In genomic region chr7:65981965-65982792, GRCh38 we compare ENCODE assay signal across 1 cellular context.
TF ChIP-seq lines count a peak whose summit lies in the region.

Gene GUSB (minus strand): TSS chr7:65982213. CDS start chr7:65982183, 30 bp downstream.

TF ChIP-seq in K562, 482 proteins besides CTCF, POLR2A, EP300 and RAD21 (continued from another document and continues in another):
- TF ChIP-seq, protein P1, sequence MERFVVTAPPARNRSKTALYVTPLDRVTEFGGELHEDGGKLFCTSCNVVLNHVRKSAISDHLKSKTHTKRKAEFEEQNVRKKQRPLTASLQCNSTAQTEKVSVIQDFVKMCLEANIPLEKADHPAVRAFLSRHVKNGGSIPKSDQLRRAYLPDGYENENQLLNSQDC (CRISPR knock-in tag; IDR thresholded peaks at IDR 0.05) = peak; percentile 41; the same call in 1 of the 2 replicates
- TF ChIP-seq SIN3B (IDR thresholded peaks at IDR 0.05; ENCODE audit: low read depth) = peak; percentile 85
- TF ChIP-seq, protein P2, sequence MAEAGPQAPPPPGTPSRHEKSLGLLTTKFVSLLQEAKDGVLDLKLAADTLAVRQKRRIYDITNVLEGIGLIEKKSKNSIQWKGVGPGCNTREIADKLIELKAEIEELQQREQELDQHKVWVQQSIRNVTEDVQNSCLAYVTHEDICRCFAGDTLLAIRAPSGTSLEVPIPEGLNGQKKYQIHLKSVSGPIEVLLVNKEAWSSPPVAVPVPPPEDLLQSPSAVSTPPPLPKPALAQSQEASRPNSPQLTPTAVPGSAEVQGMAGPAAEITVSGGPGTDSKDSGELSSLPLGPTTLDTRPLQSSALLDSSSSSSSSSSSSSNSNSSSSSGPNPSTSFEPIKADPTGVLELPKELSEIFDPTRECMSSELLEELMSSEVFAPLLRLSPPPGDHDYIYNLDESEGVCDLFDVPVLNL (CRISPR knock-in tag; IDR thresholded peaks at IDR 0.05; ENCODE audit: low read depth) = peak; percentile 84
- peak; percentile 88 for TF ChIP-seq TBP (optimal IDR thresholded peaks at IDR 0.05; ENCODE audit: low read depth, low read length)
- no peak for TF ChIP-seq TFAM (CRISPR knock-in tag; conservative IDR thresholded peaks at IDR 0.05)
- TF ChIP-seq, protein P3, sequence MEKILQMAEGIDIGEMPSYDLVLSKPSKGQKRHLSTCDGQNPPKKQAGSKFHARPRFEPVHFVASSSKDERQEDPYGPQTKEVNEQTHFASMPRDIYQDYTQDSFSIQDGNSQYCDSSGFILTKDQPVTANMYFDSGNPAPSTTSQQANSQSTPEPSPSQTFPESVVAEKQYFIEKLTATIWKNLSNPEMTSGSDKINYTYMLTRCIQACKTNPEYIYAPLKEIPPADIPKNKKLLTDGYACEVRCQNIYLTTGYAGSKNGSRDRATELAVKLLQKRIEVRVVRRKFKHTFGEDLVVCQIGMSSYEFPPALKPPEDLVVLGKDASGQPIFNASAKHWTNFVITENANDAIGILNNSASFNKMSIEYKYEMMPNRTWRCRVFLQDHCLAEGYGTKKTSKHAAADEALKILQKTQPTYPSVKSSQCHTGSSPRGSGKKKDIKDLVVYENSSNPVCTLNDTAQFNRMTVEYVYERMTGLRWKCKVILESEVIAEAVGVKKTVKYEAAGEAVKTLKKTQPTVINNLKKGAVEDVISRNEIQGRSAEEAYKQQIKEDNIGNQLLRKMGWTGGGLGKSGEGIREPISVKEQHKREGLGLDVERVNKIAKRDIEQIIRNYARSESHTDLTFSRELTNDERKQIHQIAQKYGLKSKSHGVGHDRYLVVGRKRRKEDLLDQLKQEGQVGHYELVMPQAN (IDR thresholded peaks at IDR 0.05; ENCODE audit: borderline replicate concordance) = peak; percentile 87
- no peak for TF ChIP-seq EZH2 (IDR thresholded peaks at IDR 0.05; ENCODE audit: borderline replicate concordance, low read depth, low read length)
- TF ChIP-seq E2F3 (CRISPR knock-in tag; IDR thresholded peaks at IDR 0.05) = peak; percentile 99
- peak; percentile 57 for TF ChIP-seq NCOR1 (IDR thresholded peaks at IDR 0.05)
- no peak for TF ChIP-seq SMARCB1 (IDR thresholded peaks at IDR 0.05; ENCODE audit: insufficient read length, low read depth)
- no peak for TF ChIP-seq SMAD2 (IDR thresholded peaks at IDR 0.05; ENCODE audit: low read depth, low read length)
- TF ChIP-seq IRF9 (tag; IDR thresholded peaks at IDR 0.05) = no peak
- TF ChIP-seq CREM (IDR thresholded peaks at IDR 0.05; ENCODE audit: low read depth) = peak; percentile 99
- TF ChIP-seq HSF4 (CRISPR knock-in tag; IDR thresholded peaks at IDR 0.05; ENCODE audit: borderline replicate concordance) = no peak
- TF ChIP-seq GATA2 (CRISPR knock-in tag; IDR thresholded peaks at IDR 0.05) = no peak
- TF ChIP-seq ZNF445 (CRISPR knock-in tag; IDR thresholded peaks at IDR 0.05; ENCODE audit: low read depth) = peak; percentile 49; the same call in 1 of the 2 replicates
- peak; percentile 97 for TF ChIP-seq ZBTB7A (IDR thresholded peaks at IDR 0.05; ENCODE audit: borderline replicate concordance, control insufficient read depth, low read depth, low read length)
- TF ChIP-seq, protein P4, sequence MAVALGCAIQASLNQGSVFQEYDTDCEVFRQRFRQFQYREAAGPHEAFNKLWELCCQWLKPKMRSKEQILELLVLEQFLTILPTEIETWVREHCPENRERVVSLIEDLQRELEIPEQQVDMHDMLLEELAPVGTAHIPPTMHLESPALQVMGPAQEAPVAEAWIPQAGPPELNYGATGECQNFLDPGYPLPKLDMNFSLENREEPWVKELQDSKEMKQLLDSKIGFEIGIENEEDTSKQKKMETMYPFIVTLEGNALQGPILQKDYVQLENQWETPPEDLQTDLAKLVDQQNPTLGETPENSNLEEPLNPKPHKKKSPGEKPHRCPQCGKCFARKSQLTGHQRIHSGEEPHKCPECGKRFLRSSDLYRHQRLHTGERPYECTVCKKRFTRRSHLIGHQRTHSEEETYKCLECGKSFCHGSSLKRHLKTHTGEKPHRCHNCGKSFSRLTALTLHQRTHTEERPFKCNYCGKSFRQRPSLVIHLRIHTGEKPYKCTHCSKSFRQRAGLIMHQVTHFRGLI (CRISPR knock-in tag; IDR thresholded peaks at IDR 0.05) = no peak
- no peak for TF ChIP-seq BRD9 (IDR thresholded peaks at IDR 0.05; ENCODE audit: low read depth, partially characterized antibody)
- TF ChIP-seq, protein P5, sequence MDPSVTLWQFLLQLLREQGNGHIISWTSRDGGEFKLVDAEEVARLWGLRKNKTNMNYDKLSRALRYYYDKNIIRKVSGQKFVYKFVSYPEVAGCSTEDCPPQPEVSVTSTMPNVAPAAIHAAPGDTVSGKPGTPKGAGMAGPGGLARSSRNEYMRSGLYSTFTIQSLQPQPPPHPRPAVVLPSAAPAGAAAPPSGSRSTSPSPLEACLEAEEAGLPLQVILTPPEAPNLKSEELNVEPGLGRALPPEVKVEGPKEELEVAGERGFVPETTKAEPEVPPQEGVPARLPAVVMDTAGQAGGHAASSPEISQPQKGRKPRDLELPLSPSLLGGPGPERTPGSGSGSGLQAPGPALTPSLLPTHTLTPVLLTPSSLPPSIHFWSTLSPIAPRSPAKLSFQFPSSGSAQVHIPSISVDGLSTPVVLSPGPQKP (CRISPR knock-in tag; IDR thresholded peaks at IDR 0.05) = no peak
- TF ChIP-seq MCM7 (IDR thresholded peaks at IDR 0.05) = no peak
- no peak; the same call in 1 of the 2 replicates for TF ChIP-seq BCOR (IDR thresholded peaks at IDR 0.05)
- TF ChIP-seq TFAP4 (CRISPR knock-in tag; IDR thresholded peaks at IDR 0.05; ENCODE audit: borderline replicate concordance) = peak; percentile 93
- no peak for TF ChIP-seq CREB3 (tag; conservative IDR thresholded peaks at IDR 0.05; ENCODE audit: low read depth)
- peak; percentile 30; the same call in 1 of the 2 replicates for TF ChIP-seq GATAD2A (IDR thresholded peaks at IDR 0.05)
- no peak for TF ChIP-seq ZNF140 (CRISPR knock-in tag; IDR thresholded peaks at IDR 0.05)
- TF ChIP-seq NR2C1 (IDR thresholded peaks at IDR 0.05) = peak; percentile 88
- TF ChIP-seq NR2C1 (tag; IDR thresholded peaks at IDR 0.05) = peak; percentile 89
- no peak for TF ChIP-seq TRIM25 (IDR thresholded peaks at IDR 0.05; ENCODE audit: borderline replicate concordance)
- no peak for TF ChIP-seq ZNF57 (CRISPR knock-in tag; IDR thresholded peaks at IDR 0.05)
- TF ChIP-seq, protein P6, sequence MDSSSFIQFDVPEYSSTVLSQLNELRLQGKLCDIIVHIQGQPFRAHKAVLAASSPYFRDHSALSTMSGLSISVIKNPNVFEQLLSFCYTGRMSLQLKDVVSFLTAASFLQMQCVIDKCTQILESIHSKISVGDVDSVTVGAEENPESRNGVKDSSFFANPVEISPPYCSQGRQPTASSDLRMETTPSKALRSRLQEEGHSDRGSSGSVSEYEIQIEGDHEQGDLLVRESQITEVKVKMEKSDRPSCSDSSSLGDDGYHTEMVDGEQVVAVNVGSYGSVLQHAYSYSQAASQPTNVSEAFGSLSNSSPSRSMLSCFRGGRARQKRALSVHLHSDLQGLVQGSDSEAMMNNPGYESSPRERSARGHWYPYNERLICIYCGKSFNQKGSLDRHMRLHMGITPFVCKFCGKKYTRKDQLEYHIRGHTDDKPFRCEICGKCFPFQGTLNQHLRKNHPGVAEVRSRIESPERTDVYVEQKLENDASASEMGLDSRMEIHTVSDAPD (CRISPR knock-in tag; IDR thresholded peaks at IDR 0.05) = no peak
- no peak for TF ChIP-seq NFXL1 (CRISPR knock-in tag; IDR thresholded peaks at IDR 0.05)
- no peak for TF ChIP-seq TAL1 (IDR thresholded peaks at IDR 0.05)
- no peak; the same call in 1 of the 2 replicates for TF ChIP-seq POLR2H (tag; IDR thresholded peaks at IDR 0.05; ENCODE audit: low read depth)
- peak; percentile 78; the same call in 1 of the 2 replicates for TF ChIP-seq ZBTB1 (CRISPR knock-in tag; IDR thresholded peaks at IDR 0.05; ENCODE audit: borderline replicate concordance, low read depth)
- 0 out of 2 replicates have a peak, but pooled peaks have one; percentile 13 for TF ChIP-seq TAF7 (tag; IDR thresholded peaks at IDR 0.05)
- TF ChIP-seq, protein P7, sequence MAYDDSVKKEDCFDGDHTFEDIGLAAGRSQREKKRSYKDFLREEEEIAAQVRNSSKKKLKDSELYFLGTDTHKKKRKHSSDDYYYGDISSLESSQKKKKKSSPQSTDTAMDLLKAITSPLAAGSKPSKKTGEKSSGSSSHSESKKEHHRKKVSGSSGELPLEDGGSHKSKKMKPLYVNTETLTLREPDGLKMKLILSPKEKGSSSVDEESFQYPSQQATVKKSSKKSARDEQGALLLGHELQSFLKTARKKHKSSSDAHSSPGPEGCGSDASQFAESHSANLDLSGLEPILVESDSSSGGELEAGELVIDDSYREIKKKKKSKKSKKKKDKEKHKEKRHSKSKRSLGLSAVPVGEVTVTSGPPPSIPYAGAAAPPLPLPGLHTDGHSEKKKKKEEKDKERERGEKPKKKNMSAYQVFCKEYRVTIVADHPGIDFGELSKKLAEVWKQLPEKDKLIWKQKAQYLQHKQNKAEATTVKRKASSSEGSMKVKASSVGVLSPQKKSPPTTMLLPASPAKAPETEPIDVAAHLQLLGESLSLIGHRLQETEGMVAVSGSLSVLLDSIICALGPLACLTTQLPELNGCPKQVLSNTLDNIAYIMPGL (CRISPR knock-in tag; IDR thresholded peaks at IDR 0.05) = peak; percentile 97
- TF ChIP-seq CCNT2 (IDR thresholded peaks at IDR 0.05; ENCODE audit: borderline replicate concordance, extremely low read depth, insufficient read length, low read depth, low read length) = peak; percentile 92
- TF ChIP-seq, protein P8, sequence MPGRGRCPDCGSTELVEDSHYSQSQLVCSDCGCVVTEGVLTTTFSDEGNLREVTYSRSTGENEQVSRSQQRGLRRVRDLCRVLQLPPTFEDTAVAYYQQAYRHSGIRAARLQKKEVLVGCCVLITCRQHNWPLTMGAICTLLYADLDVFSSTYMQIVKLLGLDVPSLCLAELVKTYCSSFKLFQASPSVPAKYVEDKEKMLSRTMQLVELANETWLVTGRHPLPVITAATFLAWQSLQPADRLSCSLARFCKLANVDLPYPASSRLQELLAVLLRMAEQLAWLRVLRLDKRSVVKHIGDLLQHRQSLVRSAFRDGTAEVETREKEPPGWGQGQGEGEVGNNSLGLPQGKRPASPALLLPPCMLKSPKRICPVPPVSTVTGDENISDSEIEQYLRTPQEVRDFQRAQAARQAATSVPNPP (IDR thresholded peaks at IDR 0.05; ENCODE audit: borderline replicate concordance, insufficient read depth, insufficient read length) = no peak
- TF ChIP-seq THAP12 (CRISPR knock-in tag; IDR thresholded peaks at IDR 0.05) = peak; percentile 90
- peak; percentile 35; the same call in 1 of the 2 replicates for TF ChIP-seq MYNN (IDR thresholded peaks at IDR 0.05)
- TF ChIP-seq MYNN (CRISPR knock-in tag; IDR thresholded peaks at IDR 0.05) = no peak
- no peak for TF ChIP-seq ZNF174 (CRISPR knock-in tag; IDR thresholded peaks at IDR 0.05)
- TF ChIP-seq MTA3 (IDR thresholded peaks at IDR 0.05; ENCODE audit: borderline replicate concordance) = peak; percentile 99
